9 cellular contexts compared by ENCODE assay signal in genomic region chr11:66050581-66051231, GRCh38. TPM values are rescaled to one million over a fixed set of nuclear protein-coding genes. Genes with fewer than 3 reads are reported as not detected.
DNase-seq lines count a peak whose midpoint lies in the region; ATAC-seq and TF ChIP-seq lines count a peak whose summit lies in the region.
"Had no signal": no experiment of that assay in that cellular context is flagged by ENCODE, and none has a peak within 500 bp of the region (broad histone marks: within the 10 kb centered on the region; RNA-seq: fewer than 3 reads in every experiment).

No MANE protein-coding gene starts in this region.

- no peak overlapping the region for H2AFZ ChIP-seq in H9 (ENCODE audit: low read length)

- CTCF ChIA-PET in A673 (lab: Charles Lee) = interaction anchor here (0.6 to 1.4 kb wide), 2 partner anchors 22 to 160 kb away, joined by 5 to 11 read pairs; partner anchors contain the start of gene CCDC85B

- no peak overlapping the region for H2BK15ac ChIP-seq in H9 (ENCODE audit: low read depth, low read length)

- H3K4me3 ChIP-seq in A673 (ENCODE audit: low read depth, low read length, poor library complexity, severe bottlenecking) = peak overlapping the region; percentile 99
- H3K4me3 ChIP-seq in mucosa of rectum (ENCODE audit: low read length in 2 of 2) = peak overlapping the region; percentile 94 to 97
- no peak overlapping the region for H3K4me3 ChIP-seq in foreskin fibroblast (ENCODE audit: low read depth in 1 of 2, low read length in 2 of 2)

- H3K4me1 Mint-ChIP-seq in H9 = peaks cover 28 to 41% of the 10 kb centered on the region in 2 experiments

- no peak for ATAC-seq in activated naive CD4-positive, alpha-beta T cell treated with anti-CD3 and anti-CD28 coated beads, Interleukin-2, amount 50 U/mL, for 72 hours
- ATAC-seq in GM18909 (IDR thresholded peaks at IDR 0.05; ENCODE audit: poor library complexity, unreplicated experiment) = no peak
- ATAC-seq in HG02678 (IDR thresholded peaks at IDR 0.05; ENCODE audit: unreplicated experiment) = no peak

- H3K27ac ChIP-seq in A673 (ENCODE audit: low read depth, low read length, poor library complexity, severe bottlenecking) (peak overlapping the region; percentile 89), H9 (ENCODE audit: insufficient read length, low read depth, low read length) (no peak overlapping the region), mucosa of rectum (ENCODE audit: low read depth in 2 of 2, low read length in 2 of 2) (peak overlapping the region; percentile 89 to 92)

- TF ChIP-seq CTCF in A673 (conservative IDR thresholded peaks at IDR 0.05; ENCODE audit: low read depth, low read length) (no peak), H9 (conservative IDR thresholded peaks at IDR 0.05) (no peak; the same call in 2 of the 3 replicates), foreskin fibroblast (IDR thresholded peaks at IDR 0.05; ENCODE audit: low read depth, low read length) (no peak)

- H3K4me2 ChIP-seq in H9 (ENCODE audit: insufficient read depth, insufficient read length, low read length) = peak overlapping the region; percentile 44

- no CpG with 5 or more reads among the region's 5 CpGs for WGBS in H9 (ENCODE audit: extremely low coverage, insufficient read length, low lambda C conversion rate)

- peaks cover 3% of the 10 kb centered on the region for H4K20me1 ChIP-seq in H9 (ENCODE audit: control insufficient read depth, insufficient read depth, insufficient read length)

- H3K9me3 ChIP-seq in A673 (ENCODE audit: low read depth, low read length, poor library complexity, severe bottlenecking) = no peaks in the 10 kb centered on the region
- H3K9me3 ChIP-seq in H9 (ENCODE audit: control insufficient read depth, low read depth, low read length) = no peaks in the 10 kb centered on the region
- no peaks in the 10 kb centered on the region for H3K9me3 ChIP-seq in mucosa of rectum (ENCODE audit: control insufficient read depth in 2 of 2, low read length in 2 of 2)

- H2BK12ac ChIP-seq in H9 (ENCODE audit: insufficient read length, low read depth, low read length) = no peak overlapping the region

- H3K4ac ChIP-seq in H9 (ENCODE audit: low read depth, low read length) = no peak overlapping the region

- peaks cover 19 to 29% (median 29%) of the 10 kb centered on the region in 3 experiments for H3K36me3 Mint-ChIP-seq in H9 (ENCODE audit: insufficient read depth in 1 of 3, low read depth in 3 of 3)
- peaks cover 20 to 30% of the 10 kb centered on the region in 2 donors for H3K36me3 Mint-ChIP-seq in activated naive CD4-positive, alpha-beta T cell treated with anti-CD3 and anti-CD28 coated beads, Interleukin-2, amount 50 U/mL, for 72 hours

- no peak overlapping the region for H3K18ac ChIP-seq in H9 (ENCODE audit: insufficient read length, low read depth, low read length)

- H3K36me3 ChIP-seq in A673 (ENCODE audit: insufficient read depth, low read length, poor library complexity, severe bottlenecking) = peaks cover 14% of the 10 kb centered on the region
- H3K36me3 ChIP-seq in mucosa of rectum (ENCODE audit: control insufficient read depth in 2 of 2, insufficient read depth in 2 of 2, low read length in 2 of 2) = peaks cover 11 to 12% of the 10 kb centered on the region in 2 donors

- no peak overlapping the region for H3K56ac ChIP-seq in H9 (ENCODE audit: insufficient read length, low read depth, low read length)

- H3K27ac Mint-ChIP-seq in H9 = peak overlapping the region; percentile 42 to 97 (median 93)
- peak overlapping the region; percentile 92 to 97 for H3K27ac Mint-ChIP-seq in activated naive CD4-positive, alpha-beta T cell treated with anti-CD3 and anti-CD28 coated beads, Interleukin-2, amount 50 U/mL, for 72 hours

- peaks cover 12% of the 10 kb centered on the region; the same call in 1 of the 2 replicates for H3K79me2 ChIP-seq in H9 (ENCODE audit: insufficient read depth, low read length)

- H4K91ac ChIP-seq in H9 (ENCODE audit: insufficient read length, low read depth, low read length) = no peak overlapping the region

- H4K5ac ChIP-seq in H9 (ENCODE audit: insufficient read length, low read depth, low read length) = no peak overlapping the region

- H2BK120ac ChIP-seq in H9 (ENCODE audit: low read depth, low read length, poor library complexity, severe bottlenecking) = no peak overlapping the region

- H3K23me2 ChIP-seq in H9 (ENCODE audit: insufficient read length, low read depth, low read length, poor library complexity, severe bottlenecking) = peaks cover 15% of the 10 kb centered on the region

- H3K4me1 ChIP-seq in A673 (ENCODE audit: insufficient read depth, low read length, poor library complexity, severe bottlenecking) (peaks cover 21% of the 10 kb centered on the region), H9 (ENCODE audit: insufficient read depth, low read length) (peaks cover 6% of the 10 kb centered on the region; the same call in 1 of the 2 replicates), mucosa of rectum (ENCODE audit: control insufficient read depth in 2 of 2, insufficient read depth in 2 of 2, low read length in 2 of 2) (peaks cover 18 to 23% of the 10 kb centered on the region in 2 donors)

- no peak overlapping the region for H2BK20ac ChIP-seq in H9 (ENCODE audit: low read depth, low read length, poor library complexity, severe bottlenecking)

- BruUV-seq in A673 (replicated peaks; lab: Mats Ljungman, UMichigan) = no TSS peak

- H2AK5ac ChIP-seq in H9 (ENCODE audit: insufficient read length, low read length) = no peak overlapping the region

- no peak overlapping the region for H4K8ac ChIP-seq in H9 (replicated peaks; ENCODE audit: insufficient read length, low read depth, low read length)

- no peaks in the 10 kb centered on the region for H3K27me3 ChIP-seq in A673 (replicated peaks; ENCODE audit: insufficient read depth, low read depth, low read length, poor library complexity)
- no peaks in the 10 kb centered on the region for H3K27me3 ChIP-seq in H9 (ENCODE audit: insufficient read depth, low read length)
- peaks cover 3 to 6% of the 10 kb centered on the region in 2 donors for H3K27me3 ChIP-seq in mucosa of rectum (ENCODE audit: control insufficient read depth in 2 of 2, insufficient read depth in 2 of 2, low read length in 2 of 2)

- no peak overlapping the region for H3T11ph ChIP-seq in H9 (ENCODE audit: low read length)

- no peak overlapping the region; the same call in 1 of the 2 replicates for H3K14ac ChIP-seq in H9 (ENCODE audit: insufficient read depth, low read length)

- DNase-seq in A673 (ENCODE audit: low spot score) (no peak), H9 (no peak), hypothalamus (lab: John Stamatoyannopoulos, UW) (no peak), foreskin fibroblast (no peak)
- no peak for DNase-seq in activated naive CD4-positive, alpha-beta T cell treated with anti-CD3 and anti-CD28 coated beads, Interleukin-2, amount 50 U/mL, for 72 hours (ENCODE audit: low spot score in 2 of 2)
- DNase-seq: KG1 had no signal

- no peaks in the 10 kb centered on the region; the same call in 1 of the 2 replicates for H3K27me3 Mint-ChIP-seq in H9 (ENCODE audit: low read depth)

- H3K9me3 Mint-ChIP-seq in H9 = no peaks in the 10 kb centered on the region
- H3K9me3 Mint-ChIP-seq in activated naive CD4-positive, alpha-beta T cell treated with anti-CD3 and anti-CD28 coated beads, Interleukin-2, amount 50 U/mL, for 72 hours = no peaks in the 10 kb centered on the region

- peaks cover 9% of the 10 kb centered on the region for H3K79me1 ChIP-seq in H9 (ENCODE audit: insufficient read depth, low read depth, low read length, poor library complexity, severe bottlenecking)

- no peak overlapping the region for H3K23ac ChIP-seq in H9 (ENCODE audit: insufficient read length, low read depth, low read length)

- intact Hi-C loops in A673 (cut with micrococcal nuclease; ENCODE audit: unreplicated experiment) = no loop called here

- H2BK5ac ChIP-seq in H9 (ENCODE audit: insufficient read length, low read length) = no peak overlapping the region

- peak overlapping the region; percentile 40 for H3K9ac ChIP-seq in H9 (ENCODE audit: extremely low read depth, insufficient read length, low read length)
- H3K9ac ChIP-seq in mucosa of rectum (ENCODE audit: low read depth in 1 of 2, low read length in 2 of 2) = peak overlapping the region; percentile 83 to 84

- H3K4me3 Mint-ChIP-seq in H9 = peak overlapping the region; percentile 95 to 99

- POLR2A ChIA-PET in A673 (lab: Charles Lee; ENCODE audit: low non-redundant PET) = interaction anchor here (0.6 kb wide), 2 partner anchors 15 to 219 kb away, joined by 3 to 5 read pairs; no protein-coding TSS in a partner anchor

RNA-seq across cellular contexts. Expression of gene SF3B2, which starts 1.5 kb away (rescaled TPM):
- total RNA-seq in A673 (2021) = 357 and 358 TPM in 2 replicates
- total RNA-seq in H9 (2021) = 237 and 248 TPM in 2 replicates
- total RNA-seq in activated naive CD4-positive, alpha-beta T cell treated with anti-CD3 and anti-CD28 coated beads, Interleukin-2, amount 50 U/mL, for 72 hours = 100 to 1,000 TPM; 236 to 246 TPM

RNA-seq across cellular contexts. Expression of gene GAL3ST3, which starts 1.7 kb away (rescaled TPM):
- 1.8 and 2.0 TPM in 2 replicates for total RNA-seq in A673 (2021)
- total RNA-seq in H9 (2021) = 17.2 and 19.8 TPM in 2 replicates
- 1 to 10 TPM in 1 of 2 donors, under 1 TPM in 1; 0.14 to 1.1 TPM for total RNA-seq in activated naive CD4-positive, alpha-beta T cell treated with anti-CD3 and anti-CD28 coated beads, Interleukin-2, amount 50 U/mL, for 72 hours

RNA-seq across cellular contexts. Expression of gene PACS1, which starts 19.4 kb away (rescaled TPM):
- total RNA-seq in A673 (2021) (75.7 and 79.1 TPM in 2 replicates), H9 (2021) (28.7 and 35.5 TPM in 2 replicates)
- 100 to 1,000 TPM; 124 TPM for total RNA-seq in activated naive CD4-positive, alpha-beta T cell treated with anti-CD3 and anti-CD28 coated beads, Interleukin-2, amount 50 U/mL, for 72 hours

RNA-seq across cellular contexts. Expression of gene CATSPER1, which starts 24.4 kb away (rescaled TPM):
- total RNA-seq in A673 (2021) (not detected in 2 replicates), H9 (2021) (not detected in 2 replicates)
- total RNA-seq in activated naive CD4-positive, alpha-beta T cell treated with anti-CD3 and anti-CD28 coated beads, Interleukin-2, amount 50 U/mL, for 72 hours = under 1 TPM in 1 of 2 donors, not detected in 1; 0.80 TPM

RNA-seq across cellular contexts. Expression of gene CST6, which starts 38.9 kb away (rescaled TPM):
- total RNA-seq in A673 (2021) (2.3 and 3.9 TPM in 2 replicates), H9 (2021) (not detected in 2 replicates)
- total RNA-seq in activated naive CD4-positive, alpha-beta T cell treated with anti-CD3 and anti-CD28 coated beads, Interleukin-2, amount 50 U/mL, for 72 hours = under 1 TPM in 1 of 2 donors, not detected in 1; 0.43 TPM

Comparison
In these comparisons a context has a peak if more than half of its experiments do, and no peak if none do; other contexts are left out.
1. H3K4me3 ChIP-seq: peak in A673 (single experiment) and mucosa of rectum (2 of 2); none in foreskin fibroblast (0 of 2).